Comparison of ENCODE assay signal across 1 cellular context in genomic region chr7:65475734-65476319, GRCh38.
TF ChIP-seq lines count a peak whose summit lies in the region.

No MANE protein-coding gene starts in this region.

TF ChIP-seq in HepG2, 621 proteins besides CTCF, POLR2A, EP300 and RAD21 (continued from another document and continues in another):
- TF ChIP-seq AHDC1 (CRISPR knock-in tag; IDR thresholded peaks at IDR 0.05; ENCODE audit: borderline replicate concordance) (peak; percentile 96), PITX1 (CRISPR knock-in tag; IDR thresholded peaks at IDR 0.05) (peak; percentile 85), SIX1 (CRISPR knock-in tag; IDR thresholded peaks at IDR 0.05; ENCODE audit: borderline replicate concordance) (peak; percentile 44; the same call in 1 of the 2 replicates), HMGA1 (CRISPR knock-in tag; conservative IDR thresholded peaks at IDR 0.05) (no peak), NR2F1 (CRISPR knock-in tag; IDR thresholded peaks at IDR 0.05) (peak; percentile 53 to 74; a peak in 2 of 4 replicates), ZKSCAN8 (CRISPR knock-in tag; IDR thresholded peaks at IDR 0.05; ENCODE audit: borderline replicate concordance) (peak; percentile 76; the same call in 1 of the 2 replicates), RNF219 (CRISPR knock-in tag; IDR thresholded peaks at IDR 0.05) (peak; percentile 78; the same call in 1 of the 2 replicates), MAFF (IDR thresholded peaks at IDR 0.05; ENCODE audit: low read depth, low read length) (no peak), PHF8 (CRISPR knock-in tag; IDR thresholded peaks at IDR 0.05) (peak; percentile 35; the same call in 1 of the 2 replicates), ZNF574 (CRISPR knock-in tag; IDR thresholded peaks at IDR 0.05) (peak; percentile 48), SOX13 (IDR thresholded peaks at IDR 0.05) (peak; percentile 81), SOX13 (CRISPR knock-in tag; conservative IDR thresholded peaks at IDR 0.05 in 1 of 2, IDR thresholded peaks at IDR 0.05 in 1 of 2) (peak in 1 of 2 experiments; percentile 94; a peak in 2 of 4 replicates), PATZ1 (CRISPR knock-in tag; IDR thresholded peaks at IDR 0.05) (peak; percentile 99), TIGD3 (CRISPR knock-in tag; IDR thresholded peaks at IDR 0.05; ENCODE audit: borderline replicate concordance) (no peak), ZBTB34 (CRISPR knock-in tag; IDR thresholded peaks at IDR 0.05) (0 out of 2 replicates have a peak, but pooled peaks have one; percentile 37), PBX3 (CRISPR knock-in tag; IDR thresholded peaks at IDR 0.05; ENCODE audit: borderline replicate concordance) (no peak), TCF7 (IDR thresholded peaks at IDR 0.05; ENCODE audit: low read depth) (peak; percentile 71), RAD51 (IDR thresholded peaks at IDR 0.05; ENCODE audit: borderline replicate concordance) (no peak), ZEB1 (IDR thresholded peaks at IDR 0.05; ENCODE audit: insufficient replicate concordance, low read depth) (peak; percentile 43), THAP9 (CRISPR knock-in tag; IDR thresholded peaks at IDR 0.05; ENCODE audit: borderline replicate concordance) (peak; percentile 54; the same call in 1 of the 2 replicates), XRCC5 (optimal IDR thresholded peaks at IDR 0.05; ENCODE audit: low read length) (no peak), BCLAF1 (IDR thresholded peaks at IDR 0.05) (no peak)
